9 cellular contexts compared by ENCODE assay signal in the genomic region with DNA sequence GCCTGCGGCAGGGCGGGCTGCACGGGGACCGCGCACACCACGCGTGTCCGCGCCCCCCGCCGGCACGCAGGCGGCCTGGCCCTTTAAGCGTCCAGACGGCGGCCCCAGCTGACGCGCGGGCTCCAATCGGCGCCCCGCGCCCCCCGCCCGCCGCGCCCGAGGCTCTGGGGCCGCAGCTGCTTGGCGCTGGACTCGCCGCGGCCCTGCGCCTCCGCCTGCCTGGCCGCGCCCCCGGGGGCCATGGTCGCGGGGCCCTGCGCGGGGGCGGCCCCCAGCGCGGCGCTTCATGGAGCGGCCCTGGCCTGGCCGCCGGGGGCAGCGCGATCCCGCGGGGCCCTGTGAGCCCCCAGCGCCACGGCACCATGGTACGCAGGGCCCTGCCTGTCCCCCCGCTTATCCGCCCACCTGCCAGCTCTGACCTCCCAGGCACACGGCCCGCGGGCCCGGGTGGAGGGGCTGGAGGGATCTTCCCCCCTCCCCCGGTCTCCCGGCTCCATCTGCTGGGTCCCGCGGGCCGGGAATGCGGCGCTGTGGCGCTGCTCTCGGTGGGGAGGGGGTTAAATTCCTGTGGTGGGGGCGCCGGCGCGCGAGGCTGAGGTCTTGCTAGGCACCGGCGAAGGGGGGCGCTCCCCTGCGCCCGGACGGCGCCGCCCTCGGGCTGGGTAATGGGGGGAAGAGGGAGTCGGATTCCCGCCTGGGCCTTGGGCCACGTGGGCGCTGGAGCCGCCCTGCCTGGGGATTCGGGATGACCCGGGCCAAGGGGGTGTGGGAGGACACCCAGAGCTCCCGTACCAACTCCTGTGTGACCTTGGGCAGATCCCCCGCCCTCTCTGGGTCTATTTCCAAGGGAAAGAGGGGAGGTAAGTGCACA. TPM values are rescaled to one million over a fixed set of nuclear protein-coding genes. Genes with fewer than 3 reads are reported as not detected.
DNase-seq lines count a peak whose midpoint lies in the region; ATAC-seq, FAIRE-seq and TF ChIP-seq lines count a peak whose summit lies in the region.
"Had no signal": no experiment of that assay in that cellular context is flagged by ENCODE, and none has a peak within 500 bp of the region (broad histone marks: within the 10 kb centered on the region; RNA-seq: fewer than 3 reads in every experiment).

No MANE protein-coding gene starts in this region.

- H2AFZ ChIP-seq in fibroblast of lung (ENCODE audit: low read length) = no peak overlapping the region

- TF ChIP-seq CTCF in HFF-Myc (IDR thresholded peaks at IDR 0.05; ENCODE audit: low read depth, low read length, missing control alignments) (no peak), WI38 (IDR thresholded peaks at IDR 0.05; ENCODE audit: low read depth, low read length) (no peak), fibroblast of lung (conservative IDR thresholded peaks at IDR 0.05 in 1 of 2, IDR thresholded peaks at IDR 0.05 in 1 of 2; ENCODE audit: low read depth in 1 of 2, low read length in 2 of 2) (peak in 1 of 2 donors; percentile 16)

- H3K4me1 Mint-ChIP-seq in CD8-positive, alpha-beta memory T cell = peaks cover 4 to 25% (median 7%) of the 10 kb centered on the region in 3 donors

- no peaks in the 10 kb centered on the region for H3K9me3 Mint-ChIP-seq in CD8-positive, alpha-beta memory T cell

- ATAC-seq in GM21526 (IDR thresholded peaks at IDR 0.05; ENCODE audit: low FRiP score, unreplicated experiment) (no peak), HG02678 (IDR thresholded peaks at IDR 0.05; ENCODE audit: unreplicated experiment) (no peak)

- H3K27ac ChIP-seq in CD8-positive, alpha-beta memory T cell (ENCODE audit: low read depth, low read length) = peak overlapping the region; percentile 16
- H3K27ac ChIP-seq in fibroblast of lung (ENCODE audit: insufficient read depth, low read length) (peak overlapping the region; percentile 62), muscle layer of colon (ENCODE audit: low read depth, low read length) (peak overlapping the region; percentile 81)

- no peaks in the 10 kb centered on the region for H3K27me3 Mint-ChIP-seq in CD8-positive, alpha-beta memory T cell

- FAIRE-seq in urothelium cell line (lab: Jason Lieb, UNC) = peak; percentile 74
- FAIRE-seq: TTC549 had no signal

- POLR2A ChIA-PET in CD8-positive, alpha-beta memory T cell (lab: Charles Lee) = interaction anchor here (1.6 kb wide), 1 partner anchor 64 kb away, joined by 5 read pairs; a partner anchor contains a TSS

- H3K27me3 ChIP-seq in CD8-positive, alpha-beta memory T cell (ENCODE audit: insufficient read depth, low read length, poor library complexity, severe bottlenecking) = no peaks in the 10 kb centered on the region
- H3K27me3 ChIP-seq in fibroblast of lung (ENCODE audit: control insufficient read depth, insufficient read depth, low read length) (no peaks in the 10 kb centered on the region), muscle layer of colon (ENCODE audit: control insufficient read depth in 1 of 2, insufficient read depth in 2 of 2, low read length in 2 of 2) (no peaks in the 10 kb centered on the region)

- peak in 1 of 5 donors; percentile 15 for DNase-seq in CD8-positive, alpha-beta memory T cell
- DNase-seq in HFF-Myc (ENCODE audit: extremely low read depth, low read depth) (no peak), fibroblast of lung (ENCODE audit: low read depth in 2 of 2) (peak; percentile 58 to 62), urothelium cell line (ENCODE audit: low spot score) (peak; percentile 71)

- peak overlapping the region; percentile 84 for H3K4me2 ChIP-seq in fibroblast of lung (ENCODE audit: extremely low read depth, insufficient read depth, low read length)

- no peaks in the 10 kb centered on the region for H4K20me1 ChIP-seq in fibroblast of lung (ENCODE audit: control insufficient read depth, extremely low read depth, insufficient read depth, low read length)

- H3K4me3 Mint-ChIP-seq in CD8-positive, alpha-beta memory T cell = peak overlapping the region in 6 of 7 donors; percentile 50 to 83 (median 66)

- no peaks in the 10 kb centered on the region for H3K36me3 ChIP-seq in CD8-positive, alpha-beta memory T cell (ENCODE audit: insufficient read depth, low read length)
- H3K36me3 ChIP-seq in fibroblast of lung (ENCODE audit: control insufficient read depth, insufficient read depth, low read length) (peaks cover 12% of the 10 kb centered on the region), muscle layer of colon (ENCODE audit: insufficient read depth, low read length) (peaks cover 12% of the 10 kb centered on the region)

- H3K79me2 ChIP-seq in fibroblast of lung (ENCODE audit: control insufficient read depth, insufficient read depth, low read length) = peaks cover 32% of the 10 kb centered on the region

- no peaks in the 10 kb centered on the region for H3K9me3 ChIP-seq in CD8-positive, alpha-beta memory T cell (ENCODE audit: low read length)
- H3K9me3 ChIP-seq in fibroblast of lung (ENCODE audit: control insufficient read depth, insufficient read depth, low read depth, low read length) (no peaks in the 10 kb centered on the region), muscle layer of colon (ENCODE audit: low read length) (no peaks in the 10 kb centered on the region)

- no peaks in the 10 kb centered on the region for H3K36me3 Mint-ChIP-seq in CD8-positive, alpha-beta memory T cell

- peak overlapping the region; percentile 80 for H3K9ac ChIP-seq in fibroblast of lung (ENCODE audit: insufficient read depth, low read length)
- peak overlapping the region; percentile 53 for H3K9ac ChIP-seq in muscle layer of colon (ENCODE audit: low read length)

- H3K27ac Mint-ChIP-seq in CD8-positive, alpha-beta memory T cell = peak overlapping the region in 2 of 8 donors; percentile 23 to 82

- peaks cover 14% of the 10 kb centered on the region for H3K4me1 ChIP-seq in CD8-positive, alpha-beta memory T cell (ENCODE audit: insufficient read depth, low read length)
- H3K4me1 ChIP-seq in fibroblast of lung (ENCODE audit: control insufficient read depth, extremely low read depth, insufficient read depth, low read length) = peaks cover 34% of the 10 kb centered on the region
- peaks cover 56% of the 10 kb centered on the region for H3K4me1 ChIP-seq in muscle layer of colon (ENCODE audit: insufficient read depth, low read length)

- peak overlapping the region; percentile 34 for H3K4me3 ChIP-seq in CD8-positive, alpha-beta memory T cell (ENCODE audit: low read length)
- H3K4me3 ChIP-seq in HFF-Myc (replicated peaks; ENCODE audit: low read depth, low read length) (peak overlapping the region; percentile 74), WI38 (ENCODE audit: low read depth, low read length) (peak overlapping the region; percentile 78), fibroblast of lung (replicated peaks in 1 of 4; ENCODE audit: control extremely low read depth in 1 of 4, insufficient read depth in 1 of 4, low read depth in 3 of 4, low read length in 4 of 4) (peak overlapping the region; percentile 60 to 82 (median 75)), muscle layer of colon (ENCODE audit: low read depth in 1 of 2, low read length in 2 of 2) (peak overlapping the region; percentile 63 to 80)

- CTCF ChIA-PET in CD8-positive, alpha-beta memory T cell (lab: Charles Lee) = no interaction called here

RNA-seq across cellular contexts. Expression of a gene that starts 1.1 kb away (rescaled TPM):
- total RNA-seq in CD8-positive, alpha-beta memory T cell = under 1 TPM; 0.48 to 0.60 TPM
- polyA plus RNA-seq in CD8-positive, alpha-beta memory T cell = not detected
- 32.1 and 49.4 TPM in 2 replicates for total RNA-seq in fibroblast of lung
- polyA plus RNA-seq in fibroblast of lung = 15.2 and 15.6 TPM in 2 replicates
- polyA plus RNA-seq in fibroblast of lung (2012) = 20.8 and 21.0 TPM in 2 replicates
- 26.3 and 41.3 TPM in 2 replicates for polyA minus RNA-seq in fibroblast of lung (ENCODE audit: low replicate concordance)

RNA-seq across cellular contexts. Expression of a gene that starts 30.8 kb away (rescaled TPM):
- total RNA-seq in CD8-positive, alpha-beta memory T cell = not detected
- polyA plus RNA-seq in CD8-positive, alpha-beta memory T cell = not detected
- total RNA-seq in fibroblast of lung = not detected in 2 replicates
- not detected in 2 replicates for polyA plus RNA-seq in fibroblast of lung
- not detected in 2 replicates for polyA plus RNA-seq in fibroblast of lung (2012)
- not detected in 2 replicates for polyA minus RNA-seq in fibroblast of lung (ENCODE audit: low replicate concordance)

RNA-seq across cellular contexts. Expression of a gene that starts 48.0 kb away (rescaled TPM):
- not detected for total RNA-seq in CD8-positive, alpha-beta memory T cell
- not detected for polyA plus RNA-seq in CD8-positive, alpha-beta memory T cell
- not detected in 2 replicates for total RNA-seq in fibroblast of lung
- polyA plus RNA-seq in fibroblast of lung = not detected in 2 replicates
- not detected in 2 replicates for polyA plus RNA-seq in fibroblast of lung (2012)
- 6.2 TPM in 1 of 2 replicates, not detected in the other for polyA minus RNA-seq in fibroblast of lung (ENCODE audit: low replicate concordance)

RNA-seq across cellular contexts. Expression of a gene that starts 54.1 kb away (rescaled TPM):
- total RNA-seq in CD8-positive, alpha-beta memory T cell = 10 to 100 TPM; 54.1 to 58.2 TPM
- polyA plus RNA-seq in CD8-positive, alpha-beta memory T cell = 15.8 TPM
- 30.3 and 44.6 TPM in 2 replicates for total RNA-seq in fibroblast of lung
- 19.8 and 26.4 TPM in 2 replicates for polyA plus RNA-seq in fibroblast of lung
- 9.5 and 11.9 TPM in 2 replicates for polyA plus RNA-seq in fibroblast of lung (2012)
- polyA minus RNA-seq in fibroblast of lung (ENCODE audit: low replicate concordance) = 1.4 TPM in 2 replicates

Comparison
In these comparisons a context has a peak if more than half of its experiments do, and no peak if none do; other contexts are left out.
1. H3K27ac ChIP-seq: peak in every context shown above with its lines; median percentile 81 in muscle layer of colon; 62 in fibroblast of lung; 16 in CD8-positive, alpha-beta memory T cell.
2. RNA of a gene that starts 1.1 kb away (total RNA-seq): 32.1 to 49.4 TPM in fibroblast of lung; 0.48 to 0.60 TPM in CD8-positive, alpha-beta memory T cell; every median in the first group is over 10 times any median in the second.
3. Peak in every context shown above with its lines, with median percentiles within 50 percentile points of each other: H3K4me3 ChIP-seq.